ENCODE assay signal across 8 cellular contexts in the genomic region with DNA sequence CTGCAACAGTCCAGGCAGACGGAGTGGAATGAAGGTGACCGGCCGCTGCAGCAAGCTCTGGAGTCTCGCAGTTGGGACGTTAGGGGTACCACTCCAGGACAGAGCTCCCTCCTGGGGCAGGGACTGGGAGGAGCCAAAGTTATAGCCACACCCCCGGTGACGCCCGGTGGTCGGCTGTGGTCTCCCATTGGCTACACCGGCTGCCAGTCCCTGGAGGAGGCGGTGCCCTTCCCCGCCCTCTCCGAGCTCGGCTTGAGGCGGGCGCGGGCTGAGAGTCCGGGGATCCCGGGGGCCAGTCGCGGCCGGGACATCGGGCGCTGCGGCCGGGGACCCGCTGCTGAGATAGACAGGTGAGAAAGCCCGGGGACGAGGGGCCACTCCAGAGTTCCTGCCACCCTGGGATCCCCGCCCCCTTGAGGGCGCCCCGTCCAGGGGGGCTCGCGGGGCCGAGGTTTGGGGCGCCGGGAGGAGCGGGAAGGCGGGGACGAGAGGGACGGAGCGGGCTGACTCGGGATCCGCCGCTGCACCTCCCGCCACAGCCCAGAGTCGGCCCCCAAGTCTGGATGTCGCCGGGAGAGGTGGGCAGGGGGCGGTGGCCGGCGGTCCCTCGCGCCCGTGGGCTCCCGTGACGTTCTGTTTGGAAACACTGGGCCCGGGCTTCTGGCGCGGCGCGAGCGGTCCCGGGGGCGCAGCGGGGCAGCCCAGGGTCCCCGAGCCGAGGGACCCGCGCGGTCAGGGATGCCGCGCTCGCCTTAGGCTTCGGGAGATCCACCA. TPM values are rescaled to one million over a fixed set of nuclear protein-coding genes. Genes with fewer than 3 reads are reported as not detected.
DNase-seq lines count a peak whose midpoint lies in the region; ATAC-seq and TF ChIP-seq lines count a peak whose summit lies in the region.

A gene (plus strand): TSS at position 231 of the 774 bp plus-strand sequence. CDS start 7,414 bp downstream, outside the sequence.

- peak within 1 kb of the TSS; percentile 29 for H3K27ac Mint-ChIP-seq in T-helper 1 cell treated with Interleukin-12 subunit alpha and Interleukin-12 subunit beta and Interleukin-4 antibody, amounts not matched to agents 30 μg/mL and 1 μg/mL, for 36 hours
- peak within 1 kb of the TSS; percentile 85 for H3K27ac Mint-ChIP-seq in progenitor cell of endocrine pancreas

- ATAC-seq in HG02610 (IDR thresholded peaks at IDR 0.05; ENCODE audit: unreplicated experiment) (peak; percentile 100), upper lobe of left lung (ENCODE audit: low FRiP score in 2 of 2) (peak; percentile 98 to 99)

- H3K4me1 Mint-ChIP-seq in T-helper 1 cell treated with Interleukin-12 subunit alpha and Interleukin-12 subunit beta and Interleukin-4 antibody, amounts not matched to agents 30 μg/mL and 1 μg/mL, for 36 hours (ENCODE audit: low read depth): peaks cover 11% of the 10 kb centered on the region
- peaks cover 31% of the 10 kb centered on the region for H3K4me1 Mint-ChIP-seq in progenitor cell of endocrine pancreas (ENCODE audit: low read depth)

- peaks cover 50% of the 10 kb centered on the region for H3K27me3 Mint-ChIP-seq in T-helper 1 cell treated with Interleukin-12 subunit alpha and Interleukin-12 subunit beta and Interleukin-4 antibody, amounts not matched to agents 30 μg/mL and 1 μg/mL, for 36 hours (ENCODE audit: low read depth)
- peaks cover 5% of the 10 kb centered on the region for H3K27me3 Mint-ChIP-seq in progenitor cell of endocrine pancreas

- peak within 1 kb of the TSS; percentile 95 for H3K4me3 Mint-ChIP-seq in T-helper 1 cell treated with Interleukin-12 subunit alpha and Interleukin-12 subunit beta and Interleukin-4 antibody, amounts not matched to agents 30 μg/mL and 1 μg/mL, for 36 hours
- peak within 1 kb of the TSS; percentile 78 for H3K4me3 Mint-ChIP-seq in progenitor cell of endocrine pancreas (ENCODE audit: low read depth)

- DNase-seq in NCI-H1092 treated with DMSO at 0.1 percent for 48 hours (lab: John Stamatoyannopoulos, UW) (peak; percentile 50), anterior cingulate cortex (lab: John Stamatoyannopoulos, UW) (peak in 57 of 58 donors; percentile 11 to 88 (median 72)), right atrium auricular region (ENCODE audit: low spot score) (peak; percentile 90), progenitor cell of endocrine pancreas (ENCODE audit: low spot score, unreplicated experiment) (peak; percentile 95), upper lobe of left lung (peak; percentile 89 to 95)

- H3K36me3 Mint-ChIP-seq in T-helper 1 cell treated with Interleukin-12 subunit alpha and Interleukin-12 subunit beta and Interleukin-4 antibody, amounts not matched to agents 30 μg/mL and 1 μg/mL, for 36 hours (ENCODE audit: low read depth): no peaks in the 10 kb centered on the region
- H3K36me3 Mint-ChIP-seq in progenitor cell of endocrine pancreas (ENCODE audit: insufficient read depth): peaks cover 2% of the 10 kb centered on the region

- H3K27ac ChIP-seq in right atrium auricular region (peak within 1 kb of the TSS; percentile 62 to 86), upper lobe of left lung (peak within 1 kb of the TSS; percentile 84 to 89 (median 87))

- peak in 3 of 4 donors; percentile 61 to 83 (median 77) for TF ChIP-seq POLR2A in upper lobe of left lung (IDR thresholded peaks at IDR 0.05)

- H3K36me3 ChIP-seq in right atrium auricular region (no peaks in the 10 kb centered on the region), upper lobe of left lung (no peaks in the 10 kb centered on the region)

- no peak for TF ChIP-seq EP300 in upper lobe of left lung (IDR thresholded peaks at IDR 0.05)

- H3K27me3 ChIP-seq in right atrium auricular region (no peaks in the 10 kb centered on the region), upper lobe of left lung (peaks cover 0 to 3% (median 0%) of the 10 kb centered on the region in 4 donors)

- WGBS in upper lobe of left lung, 2 donors: 0 to 1% methylated on average over 23 to 36 of the region's 75 CpGs

- H3K9me3 Mint-ChIP-seq in T-helper 1 cell treated with Interleukin-12 subunit alpha and Interleukin-12 subunit beta and Interleukin-4 antibody, amounts not matched to agents 30 μg/mL and 1 μg/mL, for 36 hours: peaks cover 5% of the 10 kb centered on the region
- peaks cover 3% of the 10 kb centered on the region for H3K9me3 Mint-ChIP-seq in progenitor cell of endocrine pancreas (ENCODE audit: low read depth)

- peaks cover 0 to 7% of the 10 kb centered on the region in 2 donors for H3K4me1 ChIP-seq in right atrium auricular region
- peaks cover 8 to 19% (median 11%) of the 10 kb centered on the region in 4 donors for H3K4me1 ChIP-seq in upper lobe of left lung

- H3K4me3 ChIP-seq in GM08714 (ENCODE audit: low read length) (peak within 1 kb of the TSS; percentile 58), right atrium auricular region (peak within 1 kb of the TSS; percentile 93 to 95), upper lobe of left lung (peak within 1 kb of the TSS; percentile 75 to 87 (median 82))

- peaks cover 0 to 9% of the 10 kb centered on the region in 2 donors for H3K9me3 ChIP-seq in right atrium auricular region
- no peaks in the 10 kb centered on the region for H3K9me3 ChIP-seq in upper lobe of left lung

- no peak for TF ChIP-seq CTCF in right atrium auricular region (IDR thresholded peaks at IDR 0.05)
- no peak for TF ChIP-seq CTCF in progenitor cell of endocrine pancreas (IDR thresholded peaks at IDR 0.05; ENCODE audit: unreplicated experiment)
- no peak for TF ChIP-seq CTCF in upper lobe of left lung (IDR thresholded peaks at IDR 0.05)

RNA-seq across cellular contexts. Expression of the gene that starts here (rescaled TPM):
- total RNA-seq in right atrium auricular region: 1 to 10 TPM; 4.7 to 4.8 TPM
- total RNA-seq in progenitor cell of endocrine pancreas: 9.0 and 10.4 TPM in 2 replicates
- total RNA-seq in upper lobe of left lung: 100 to 1,000 TPM in 1 of 6 donors, 10 to 100 TPM in 5; 32.2 to 273 (median 39.2) TPM

Comparison
In these comparisons a context has a peak if more than half of its experiments do, and no peak if none do; other contexts are left out.
1. Peak in every context shown above with its lines: DNase-seq, ATAC-seq, H3K4me3 ChIP-seq and H3K27ac ChIP-seq.